Comparison of ENCODE assay signal across 8 cellular contexts in genomic region chr11:8268530-8269461, GRCh38. TPM values are rescaled to one million over a fixed set of nuclear protein-coding genes. Genes with fewer than 3 reads are reported as not detected.
DNase-seq lines count a peak whose midpoint lies in the region; ATAC-seq and TF ChIP-seq lines count a peak whose summit lies in the region.

No MANE protein-coding gene starts in this region.

- peaks cover 86% of the 10 kb centered on the region for H3K27me3 Mint-ChIP-seq in nephron progenitor cell (ENCODE audit: low read depth, poor library complexity)

- no peaks in the 10 kb centered on the region for H3K9me3 ChIP-seq in esophagus (ENCODE audit: control insufficient read depth in 2 of 2, insufficient read depth in 1 of 2, low read depth in 1 of 2, low read length in 1 of 2)

- peak; percentile 58 for DNase-seq in AG20443 (ENCODE audit: low spot score)
- DNase-seq in nephron progenitor cell, result peak; percentile 67
- DNase-seq in COLO829 (ENCODE audit: low spot score), result no peak

- H3K4me1 Mint-ChIP-seq in nephron progenitor cell, result peaks cover 7% of the 10 kb centered on the region

- H3K27ac Mint-ChIP-seq in nephron progenitor cell, result no peak overlapping the region

- TF ChIP-seq CTCF in nephron progenitor cell (IDR thresholded peaks at IDR 0.05), result no peak

- H3K4me1 ChIP-seq in esophagus (ENCODE audit: control insufficient read depth in 2 of 2, insufficient read depth in 2 of 2, low read length in 1 of 2), result peaks cover 0 to 6% of the 10 kb centered on the region in 2 donors

- no peaks in the 10 kb centered on the region for H3K36me3 ChIP-seq in esophagus (ENCODE audit: control insufficient read depth in 2 of 2, insufficient read depth in 2 of 2, low read length in 1 of 2)

- ATAC-seq in HG03354 (IDR thresholded peaks at IDR 0.05; ENCODE audit: poor library complexity, severe bottlenecking, unreplicated experiment) (peak; percentile 26), HG02884 (IDR thresholded peaks at IDR 0.05; ENCODE audit: unreplicated experiment) (no peak), HG02885 (IDR thresholded peaks at IDR 0.05; ENCODE audit: poor library complexity, unreplicated experiment) (no peak), GM21723 (IDR thresholded peaks at IDR 0.05; ENCODE audit: unreplicated experiment) (no peak)

- H3K27ac ChIP-seq in esophagus (ENCODE audit: low read depth in 2 of 2, low read length in 1 of 2), result no peak overlapping the region

- no peaks in the 10 kb centered on the region for H3K36me3 Mint-ChIP-seq in nephron progenitor cell (ENCODE audit: low read depth)

- WGBS in esophagus, 2 donors, result 17 to 23% methylated on average over 51 to 68 of the region's 68 CpGs

- no peaks in the 10 kb centered on the region for H3K9me3 Mint-ChIP-seq in nephron progenitor cell

- peak overlapping the region; percentile 45 to 48 for H3K4me3 ChIP-seq in esophagus (ENCODE audit: low read depth in 1 of 2, low read length in 2 of 2)

- H3K27me3 ChIP-seq in esophagus (ENCODE audit: control insufficient read depth in 1 of 2, insufficient read depth in 2 of 2, low read length in 2 of 2), result peaks cover 0 to 6% of the 10 kb centered on the region in 2 donors

- H3K4me3 Mint-ChIP-seq in nephron progenitor cell, result peak overlapping the region; percentile 81

RNA-seq across cellular contexts. Expression of gene LMO1, which starts 5.1 kb away (rescaled TPM):
- under 1 TPM; 0.06 to 0.08 TPM for polyA plus RNA-seq in esophagus
